ENCODE assay signal across 31 cellular contexts in the genomic region with DNA sequence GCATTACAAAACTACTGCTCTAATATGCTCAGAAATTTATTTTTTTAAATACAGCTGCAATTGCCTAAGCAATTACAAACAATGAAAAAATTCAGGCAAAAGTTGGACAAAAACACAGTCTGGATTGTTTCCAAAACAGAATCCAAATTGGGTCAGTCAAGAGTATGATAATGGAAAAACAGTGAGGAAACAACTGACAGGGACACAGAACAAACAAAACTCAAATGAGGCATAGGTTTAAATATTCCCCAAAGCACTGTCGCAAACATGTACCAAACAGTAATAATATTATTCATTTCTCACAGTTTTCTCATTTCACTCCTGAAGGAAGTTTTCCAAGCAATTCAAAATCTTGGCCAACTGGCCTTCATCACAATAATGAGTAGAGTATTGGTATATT.
"Had no signal": no experiment of that assay in that cellular context is flagged by ENCODE, and none has a peak within 500 bp of the region (broad histone marks: within the 10 kb centered on the region; RNA-seq: fewer than 3 reads in every experiment).

No MANE protein-coding gene starts in this region.

- ATAC-seq: activated naive CD4-positive, alpha-beta T cell treated with anti-CD3 and anti-CD28 coated beads, Interleukin-2, amount 50 U/mL, for 72 hours; activated T-cell treated with anti-CD3 and anti-CD28 coated beads, Interleukin-2, amount 50 U/mL, for 4 hours; Panc1 had no signal

- H3K27me3 Mint-ChIP-seq: activated B cell treated with CpG ODN at 0.5 μM for 24 hours; activated CD4-positive, alpha-beta memory T cell treated with anti-CD3 and anti-CD28 coated beads for 36 hours; central memory CD8-positive, alpha-beta T cell had no signal

- H3K36me3 ChIP-seq: brain microvascular endothelial cell had no signal

- H3K9me3 Mint-ChIP-seq: activated B cell treated with CpG ODN at 0.5 μM for 24 hours; activated CD4-positive, alpha-beta memory T cell treated with anti-CD3 and anti-CD28 coated beads for 36 hours; activated T-cell treated with anti-CD3 and anti-CD28 coated beads, Interleukin-2, amount 50 U/mL, for 4 hours; activated T-helper 1 cell treated with anti-CD3 and anti-CD28 coated beads, Interleukin-12 subunit alpha, Interleukin-12 subunit beta, Interleukin-2, Interleukin-4 antibody, amounts not matched to agents 30 ng/mL and 10 ng/mL and 1 ng/mL, durations not matched to agents 14 hours and 24 hours and 36 hours had no signal

- H3K4me1 Mint-ChIP-seq: activated B cell treated with CpG ODN at 0.5 μM for 24 hours; central memory CD8-positive, alpha-beta T cell had no signal

- DNase-seq: activated B cell treated with CpG ODN at 0.5 μM for 24 hours; activated CD4-positive, alpha-beta memory T cell treated with anti-CD3 and anti-CD28 coated beads for 36 hours; activated CD4-positive, alpha-beta T cell treated with anti-CD3 and anti-CD28 coated beads for 4 hours; activated CD4-positive, alpha-beta T cell treated with anti-CD3 and anti-CD28 coated beads, Interleukin-2, amount 50 U/mL, for 1 hour; activated CD4-positive, CD25-positive, alpha-beta regulatory T cell treated with anti-CD3 and anti-CD28 coated beads, Interleukin-2, amount 50 U/mL, for 72 hours; activated CD8-positive, alpha-beta memory T cell treated with anti-CD3 and anti-CD28 coated beads, Interleukin-2, amount 50 U/mL, for 4 hours; activated gamma-delta T cell treated with Interleukin-2 at 50 U/mL for 16 hours; activated naive CD4-positive, alpha-beta T cell treated with anti-CD3 and anti-CD28 coated beads for 36 hours; activated T-cell treated with anti-CD3 and anti-CD28 coated beads for 4 hours; activated T-cell treated with anti-CD3 and anti-CD28 coated beads, Interleukin-2, amount 50 U/mL, for 4 hours; aorta; brain microvascular endothelial cell; MM.1S; MV-4-11; NCI-H1105; NCI-H1417 treated with DMSO at 0.1 percent for 48 hours; NCI-H187 treated with DMSO at 0.1 percent for 48 hours; NCI-H2081; NCI-H2171 treated with DMSO at 0.1 percent for 48 hours; NCI-H2227 treated with DMSO at 0.1 percent for 48 hours; NCI-H524 treated with DMSO at 0.1 percent for 48 hours; SW 1271; T-helper 1 cell; T-helper 2 cell; T-helper 9 cell had no signal

- H3K27me3 ChIP-seq: brain microvascular endothelial cell had no signal

- H3K27ac ChIP-seq: brain microvascular endothelial cell, KMS-11, VCaP had no signal

- H3K27ac Mint-ChIP-seq: activated B cell treated with CpG ODN at 0.5 μM for 24 hours; activated CD4-positive, alpha-beta memory T cell treated with anti-CD3 and anti-CD28 coated beads for 36 hours; activated naive CD4-positive, alpha-beta T cell treated with anti-CD3 and anti-CD28 coated beads for 36 hours; activated naive CD4-positive, alpha-beta T cell treated with anti-CD3 and anti-CD28 coated beads, Interleukin-2, amount 50 U/mL, for 72 hours; activated T-helper 1 cell treated with anti-CD3 and anti-CD28 coated beads, Interleukin-12 subunit alpha, Interleukin-12 subunit beta, Interleukin-2, Interleukin-4 antibody, amounts not matched to agents 30 ng/mL and 10 ng/mL and 1 ng/mL, durations not matched to agents 14 hours and 24 hours and 36 hours had no signal

- H3K36me3 Mint-ChIP-seq: activated CD4-positive, alpha-beta memory T cell treated with anti-CD3 and anti-CD28 coated beads for 36 hours; activated naive CD4-positive, alpha-beta T cell treated with anti-CD3 and anti-CD28 coated beads, Interleukin-2, amount 50 U/mL, for 72 hours had no signal

- H3K4me3 Mint-ChIP-seq: activated B cell treated with CpG ODN at 0.5 μM for 24 hours; activated CD4-positive, alpha-beta memory T cell treated with anti-CD3 and anti-CD28 coated beads for 36 hours; activated naive CD4-positive, alpha-beta T cell treated with anti-CD3 and anti-CD28 coated beads for 36 hours; activated T-cell treated with anti-CD3 and anti-CD28 coated beads, Interleukin-2, amount 50 U/mL, for 4 hours; activated T-helper 1 cell treated with anti-CD3 and anti-CD28 coated beads, Interleukin-12 subunit alpha, Interleukin-12 subunit beta, Interleukin-2, Interleukin-4 antibody, amounts not matched to agents 30 ng/mL and 10 ng/mL and 1 ng/mL, durations not matched to agents 14 hours and 24 hours and 36 hours; central memory CD8-positive, alpha-beta T cell had no signal
